Comparison of ENCODE assay signal across 8 cellular contexts in genomic region chr6:32195902-32196681, GRCh38.
DNase-seq lines count a peak whose midpoint lies in the region; ATAC-seq and FAIRE-seq lines count a peak whose summit lies in the region.

No MANE protein-coding gene starts in this region.

- H3K36me3 Mint-ChIP-seq in stimulated activated effector memory CD8-positive, alpha-beta T cell treated with anti-CD3 and anti-CD28 coated beads, Interleukin-12 subunit alpha, Interleukin-12 subunit beta, amount 100 ng/mL, for 72 hours: peaks cover 36% of the 10 kb centered on the region

- FAIRE-seq in GM19239 (lab: Jason Lieb, UNC): peak; percentile 83

- DNase-seq in CD1c-positive myeloid dendritic cell (ENCODE audit: extremely low spot score): peak; percentile 65
- peak; percentile 56 for DNase-seq in GM19239 (ENCODE audit: insufficient read length, low spot score)
- DNase-seq in NCI-H69 (lab: John Stamatoyannopoulos, UW): peak; percentile 97
- peak; percentile 89 for DNase-seq in activated CD8-positive, alpha-beta memory T cell treated with anti-CD3 and anti-CD28 coated beads for 24 hours
- DNase-seq in epithelial cell of prostate (ENCODE audit: low read depth, low spot score): no peak
- DNase-seq in midbrain (lab: John Stamatoyannopoulos, UW): peak; percentile 92
- DNase-seq in stimulated activated effector memory CD8-positive, alpha-beta T cell treated with anti-CD3 and anti-CD28 coated beads, Interleukin-12 subunit alpha, Interleukin-12 subunit beta, amount 100 ng/mL, for 72 hours (ENCODE audit: low spot score in 2 of 2): peak; percentile 53 to 86

- peaks cover 59% of the 10 kb centered on the region for H3K4me1 Mint-ChIP-seq in stimulated activated effector memory CD8-positive, alpha-beta T cell treated with anti-CD3 and anti-CD28 coated beads, Interleukin-12 subunit alpha, Interleukin-12 subunit beta, amount 100 ng/mL, for 72 hours

- H3K4me3 Mint-ChIP-seq in stimulated activated effector memory CD8-positive, alpha-beta T cell treated with anti-CD3 and anti-CD28 coated beads, Interleukin-12 subunit alpha, Interleukin-12 subunit beta, amount 100 ng/mL, for 72 hours: peak overlapping the region; percentile 99

- no peaks in the 10 kb centered on the region for H3K9me3 Mint-ChIP-seq in stimulated activated effector memory CD8-positive, alpha-beta T cell treated with anti-CD3 and anti-CD28 coated beads, Interleukin-12 subunit alpha, Interleukin-12 subunit beta, amount 100 ng/mL, for 72 hours

- ATAC-seq in HG03439 (IDR thresholded peaks at IDR 0.05; ENCODE audit: unreplicated experiment): peak; percentile 76
- peak; percentile 90 for ATAC-seq in stimulated activated effector memory CD8-positive, alpha-beta T cell treated with anti-CD3 and anti-CD28 coated beads, Interleukin-12 subunit alpha, Interleukin-12 subunit beta, amount 100 ng/mL, for 72 hours

- peak overlapping the region; percentile 99 for H3K27ac Mint-ChIP-seq in stimulated activated effector memory CD8-positive, alpha-beta T cell treated with anti-CD3 and anti-CD28 coated beads, Interleukin-12 subunit alpha, Interleukin-12 subunit beta, amount 100 ng/mL, for 72 hours

- peak overlapping the region; percentile 93 for H3K27ac ChIP-seq in epithelial cell of prostate
